Comparison of ENCODE assay signal across 19 cellular contexts in the genomic region with DNA sequence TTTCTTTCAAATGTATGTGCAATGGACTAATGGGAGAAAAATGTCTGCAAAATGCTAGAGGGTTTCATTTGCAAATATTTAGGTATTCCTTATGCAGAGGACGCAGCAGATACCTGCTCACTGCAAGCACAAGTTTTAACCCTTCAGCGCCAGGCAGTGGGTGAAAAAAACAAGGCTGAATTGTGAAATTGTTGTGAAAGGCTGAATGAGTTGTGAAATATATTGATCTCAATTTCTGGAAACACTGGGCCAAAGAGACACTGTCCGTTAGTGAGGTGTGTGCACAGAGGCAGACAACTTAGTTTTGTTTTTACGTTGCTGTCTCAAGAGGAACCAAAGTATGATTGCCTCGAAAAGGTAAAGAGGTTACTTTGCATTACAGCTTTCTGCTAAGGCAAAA. TPM values are rescaled to one million over a fixed set of nuclear protein-coding genes. Genes with fewer than 3 reads are reported as not detected.
A peak's percentile ranks its signal among the peaks of the same experiment; 100 is the strongest.
DNase-seq lines count a peak whose midpoint lies in the region; ATAC-seq, FAIRE-seq and TF ChIP-seq lines count a peak whose summit lies in the region.
"Had no signal": no experiment of that assay in that cellular context is flagged by ENCODE, and none has a peak within 500 bp of the region (broad histone marks: within the 10 kb centered on the region; RNA-seq: fewer than 3 reads in every experiment).

No MANE protein-coding gene starts in this region.

- H3K4me1 ChIP-seq in GM23338 (ENCODE audit: insufficient read depth) (no peaks in the 10 kb centered on the region; the same call in 1 of the 2 replicates), IMR-90 (ENCODE audit: control insufficient read depth, insufficient read depth, low read length) (no peaks in the 10 kb centered on the region), iPS-20b (ENCODE audit: insufficient read depth, low read length) (peaks cover 15% of the 10 kb centered on the region), subcutaneous abdominal adipose tissue (ENCODE audit: control insufficient read depth in 5 of 5, insufficient read depth in 5 of 5, low read length in 5 of 5) (peaks cover 0 to 19% (median 10%) of the 10 kb centered on the region in 5 donors)

- no peak overlapping the region for H3K56ac ChIP-seq in IMR-90 (ENCODE audit: extremely low read depth, insufficient read depth, low read length)

- no peak overlapping the region for H2BK5ac ChIP-seq in IMR-90 (ENCODE audit: low read depth, low read length, poor library complexity, severe bottlenecking)

- H3K9me3 ChIP-seq in IMR-90 (ENCODE audit: control insufficient read depth, insufficient read depth, low read length) (no peaks in the 10 kb centered on the region), iPS-20b (ENCODE audit: insufficient read depth, low read depth, low read length) (no peaks in the 10 kb centered on the region), subcutaneous abdominal adipose tissue (ENCODE audit: control insufficient read depth in 5 of 5, low read length in 5 of 5) (no peaks in the 10 kb centered on the region)
- H3K9me3 ChIP-seq: BE2C had no signal

- no peak overlapping the region for H2AK9ac ChIP-seq in IMR-90 (replicated peaks; ENCODE audit: low read depth, low read length, poor library complexity)

- H3K4me1 Mint-ChIP-seq in GM23338, result peaks cover 28% of the 10 kb centered on the region

- H3K18ac ChIP-seq in IMR-90 (ENCODE audit: low read depth, low read length), result no peak overlapping the region

- BruUV-seq in IMR-90 (replicated peaks; lab: Mats Ljungman, UMichigan), result no TSS peak

- no peak overlapping the region for H3K27ac Mint-ChIP-seq in GM23338
- H3K27ac Mint-ChIP-seq: CD4-positive, alpha-beta memory T cell had no signal

- no peak overlapping the region for H3K23ac ChIP-seq in IMR-90 (ENCODE audit: low read depth, low read length)

- H3K4me3 Mint-ChIP-seq in GM23338, result no peak overlapping the region
- H3K4me3 Mint-ChIP-seq: CD4-positive, alpha-beta memory T cell; H9 had no signal

- no peak for TF ChIP-seq RAD21 in IMR-90 (IDR thresholded peaks at IDR 0.05; ENCODE audit: low read length)

- H3K9me3 Mint-ChIP-seq in GM23338, result no peaks in the 10 kb centered on the region
- H3K9me3 Mint-ChIP-seq: CD4-positive, alpha-beta memory T cell; H9 had no signal

- H3K4me2 ChIP-seq in GM23338 (no peak overlapping the region), IMR-90 (ENCODE audit: low read depth, low read length) (no peak overlapping the region)

- H2AFZ ChIP-seq in GM23338, result no peak overlapping the region
- no peak overlapping the region for H2AFZ ChIP-seq in IMR-90 (replicated peaks; ENCODE audit: low read length, poor library complexity)
- H2AFZ ChIP-seq: GM23248 had no signal

- dilution Hi-C loops in IMR-90 (cut with HindIII; ENCODE audit: low sequenced_read_pairs, unreplicated experiment), result no loop called here

- H4K8ac ChIP-seq in IMR-90 (ENCODE audit: low read depth in 2 of 2, low read length in 2 of 2), result no peak overlapping the region

- peaks cover 63% of the 10 kb centered on the region for H3K79me2 ChIP-seq in GM23338 (replicated peaks; ENCODE audit: insufficient read depth)

- H3K9ac ChIP-seq in IMR-90 (ENCODE audit: low read depth, low read length) (no peak overlapping the region), iPS-20b (ENCODE audit: low read depth, low read length) (no peak overlapping the region), subcutaneous abdominal adipose tissue (ENCODE audit: low read length in 5 of 5) (peak overlapping the region in 1 of 5 donors; percentile 56)
- H3K9ac ChIP-seq: GM23248 had no signal

- H3K14ac ChIP-seq in IMR-90 (replicated peaks; ENCODE audit: low read depth, low read length), result no peak overlapping the region

- no peak for TF ChIP-seq POLR2A in IMR-90 (IDR thresholded peaks at IDR 0.05; ENCODE audit: low read depth, low read length)

- H4K20me1 ChIP-seq in GM23338 (replicated peaks; ENCODE audit: insufficient read depth) (peaks cover 22% of the 10 kb centered on the region), IMR-90 (ENCODE audit: insufficient read depth, low read length) (peaks cover 4% of the 10 kb centered on the region)

- H3K4me3 ChIP-seq in GM23338, result no peak overlapping the region
- H3K4me3 ChIP-seq in IMR-90 (ENCODE audit: insufficient read depth, low read depth, low read length), result no peak overlapping the region
- H3K4me3 ChIP-seq in iPS-20b (ENCODE audit: low read length), result no peak overlapping the region
- peak overlapping the region in 1 of 5 donors; percentile 4 for H3K4me3 ChIP-seq in subcutaneous abdominal adipose tissue (ENCODE audit: low read depth in 1 of 5, low read length in 5 of 5)
- H3K4me3 ChIP-seq: GM23248 had no signal

- H2BK120ac ChIP-seq in IMR-90 (ENCODE audit: low read depth, low read length), result no peak overlapping the region

- TF ChIP-seq CTCF in GM23338 (conservative IDR thresholded peaks at IDR 0.05; ENCODE audit: low read depth in 2 of 2) (no peak), IMR-90 (conservative IDR thresholded peaks at IDR 0.05; ENCODE audit: low read depth, low read length) (no peak)

- no peak for ATAC-seq in GM23338
- no peak for ATAC-seq in IMR-90 (ENCODE audit: low read depth)

- 100% methylated on average over 3 of the region's 5 CpGs; no CpG with 5 or more reads in 1 of the 2 experiments for WGBS in IMR-90 (ENCODE audit: extremely low coverage in 2 of 2, insufficient read length in 1 of 2), 2 experiments

- H3F3A ChIP-seq in GM23338 (replicated peaks; ENCODE audit: low read depth), result no peaks in the 10 kb centered on the region

- CTCF ChIA-PET in IMR-90 (lab: Yijun Ruan, JAX), result no interaction called here

- H3K9me1 ChIP-seq in IMR-90 (ENCODE audit: insufficient read depth, low read length), result peaks cover 3% of the 10 kb centered on the region; the same call in 1 of the 2 replicates

- H3K4ac ChIP-seq in IMR-90 (ENCODE audit: low read depth, low read length), result no peak overlapping the region

- peaks cover 10% of the 10 kb centered on the region for H3K36me3 ChIP-seq in GM23338 (ENCODE audit: insufficient read depth)
- peaks cover 33% of the 10 kb centered on the region for H3K36me3 ChIP-seq in IMR-90 (ENCODE audit: control insufficient read depth, insufficient read depth, low read length)
- peaks cover 59% of the 10 kb centered on the region for H3K36me3 ChIP-seq in iPS-20b (ENCODE audit: insufficient read depth, low read depth, low read length)
- H3K36me3 ChIP-seq in subcutaneous abdominal adipose tissue (ENCODE audit: control insufficient read depth in 5 of 5, insufficient read depth in 5 of 5, low read length in 5 of 5), result peaks cover 12 to 57% (median 28%) of the 10 kb centered on the region in 5 donors

- intact Hi-C loops in IMR-90 (cut with micrococcal nuclease), result no loop called here

- in situ Hi-C loops in IMR-90 (cut with MboI; ENCODE audit: low sequenced_read_pairs), result no loop called here

- H3K27me3 Mint-ChIP-seq in GM23338 (ENCODE audit: insufficient read depth, low read depth, poor library complexity), result peaks cover 3% of the 10 kb centered on the region
- H3K27me3 Mint-ChIP-seq: CD4-positive, alpha-beta memory T cell had no signal

- H3K27me3 ChIP-seq in GM23338 (ENCODE audit: insufficient read depth), result no peaks in the 10 kb centered on the region
- H3K27me3 ChIP-seq in IMR-90 (ENCODE audit: control insufficient read depth, insufficient read depth, low read length), result no peaks in the 10 kb centered on the region
- H3K27me3 ChIP-seq in iPS-20b (ENCODE audit: insufficient read depth, low read length), result no peaks in the 10 kb centered on the region
- H3K27me3 ChIP-seq in subcutaneous abdominal adipose tissue (ENCODE audit: control insufficient read depth in 5 of 5, insufficient read depth in 4 of 5, low read length in 5 of 5), result no peaks in the 10 kb centered on the region
- H3K27me3 ChIP-seq: BE2C had no signal

- H4K91ac ChIP-seq in IMR-90 (ENCODE audit: insufficient read depth, low read depth, low read length), result no peak overlapping the region

- H2BK15ac ChIP-seq in IMR-90 (ENCODE audit: low read depth, low read length), result no peak overlapping the region

- no peak overlapping the region for H4K5ac ChIP-seq in IMR-90 (ENCODE audit: low read depth, low read length)

- POLR2A ChIA-PET in IMR-90 (lab: Charles Lee; ENCODE audit: unreplicated experiment), result no interaction called here

- H2BK20ac ChIP-seq in IMR-90 (ENCODE audit: low read depth, low read length), result no peak overlapping the region

- no peak for FAIRE-seq in GM19239 (lab: Jason Lieb, UNC)
- FAIRE-seq: A204.1, D721Med, G401.6, GM12891 had no signal

- H3K79me1 ChIP-seq in IMR-90 (ENCODE audit: low read depth in 1 of 2, low read length in 2 of 2), result peaks cover 39 to 48% of the 10 kb centered on the region in 2 experiments

- DNase-seq in GM23338 (ENCODE audit: low spot score) (no peak), IMR-90 (no peak), NCI-H1048 (lab: John Stamatoyannopoulos, UW) (no peak), GM19239 (ENCODE audit: insufficient read length, low spot score) (no peak), amygdala (lab: John Stamatoyannopoulos, UW) (no peak)
- DNase-seq: BE2C; CD4-positive, alpha-beta memory T cell; DMS153; DMS79 treated with DMSO at 0.1 percent for 48 hours; EL; GM23248; H9 had no signal

- peaks cover 47% of the 10 kb centered on the region for H3K36me3 Mint-ChIP-seq in GM23338 (ENCODE audit: low read depth)

- H3K9me2 ChIP-seq in GM23338 (ENCODE audit: insufficient read depth), result no peaks in the 10 kb centered on the region

- 0 out of 2 replicates have a peak overlapping the region, but pooled peaks have one; percentile 27 for H3K27ac ChIP-seq in GM23338 (ENCODE audit: low read depth)
- no peak overlapping the region for H3K27ac ChIP-seq in IMR-90 (ENCODE audit: insufficient read depth, low read length)
- peak overlapping the region; percentile 9 for H3K27ac ChIP-seq in iPS-20b (ENCODE audit: low read length)
- H3K27ac ChIP-seq in subcutaneous abdominal adipose tissue (ENCODE audit: low read depth, low read length), result peak overlapping the region; percentile 22
- H3K27ac ChIP-seq: C4-2B, GM23248 had no signal

- H2AK5ac ChIP-seq in IMR-90 (ENCODE audit: low read depth, low read length), result no peak overlapping the region

TF ChIP-seq in GM23338, 12 proteins besides CTCF, POLR2A, EP300 and RAD21 (continues in another document):
- TF ChIP-seq POLR2AphosphoS5 (IDR thresholded peaks at IDR 0.05; ENCODE audit: low read depth) (no peak), EZH2phosphoT487 (IDR thresholded peaks at IDR 0.05; ENCODE audit: unreplicated experiment) (no peak), ZNF114 (CRISPR knock-in tag; IDR thresholded peaks at IDR 0.05) (no peak)

RNA-seq across cellular contexts. Expression of a gene that starts 18.8 kb away (rescaled TPM):
- 63.4 and 74.8 TPM in 2 replicates for total RNA-seq in GM23338 (2014; rRNA removed; shearing (Covaris generic))
- polyA plus RNA-seq in GM23338 (2016; fragmentation: Nextera tagmentation; extraction: Ambion mirVana) (38.0 and 42.5 TPM in 2 replicates), IMR-90 (2012; rRNA removed) (44.4 and 50.1 TPM in 2 replicates)
- 32.3 and 41.9 TPM in 2 replicates for total RNA-seq in IMR-90 (2012; rRNA removed)
- polyA plus RNA-seq in IMR-90 (2012; cell fraction: cytosol; rRNA removed), result 15.5 and 26.8 TPM in 2 replicates
- 41.3 and 67.9 TPM in 2 replicates for polyA plus RNA-seq in IMR-90 (2012; cell fraction: nucleus; rRNA removed; ENCODE audit: low replicate concordance)
